ENCODE assay signal across 19 cellular contexts in genomic region chr2:103977681-103978080, GRCh38.
DNase-seq lines count a peak whose midpoint lies in the region; TF ChIP-seq lines count a peak whose summit lies in the region.
"Had no signal": no experiment of that assay in that cellular context is flagged by ENCODE, and none has a peak within 500 bp of the region (broad histone marks: within the 10 kb centered on the region; RNA-seq: fewer than 3 reads in every experiment).

No MANE protein-coding gene starts in this region.

- no peak for TF ChIP-seq CTCF in GM10266 (IDR thresholded peaks at IDR 0.05; ENCODE audit: control insufficient read depth, insufficient read depth, low read depth, missing control alignments)
- no peak for TF ChIP-seq CTCF in prostate gland (IDR thresholded peaks at IDR 0.05)

- H3K4me3 ChIP-seq in prostate gland = no peak overlapping the region
- H3K4me3 ChIP-seq: BLaER1, HAP-1 had no signal

- peak; percentile 1 for DNase-seq in DMS 273 (lab: John Stamatoyannopoulos, UW; ENCODE audit: unreplicated experiment)
- DNase-seq in DMS 273 treated with DMSO at 0.1 percent for 48 hours (lab: John Stamatoyannopoulos, UW) = no peak
- peak; percentile 3 for DNase-seq in NCI-H226
- peak; percentile 43 for DNase-seq in kidney tubule cell (ENCODE audit: low spot score)
- no peak for DNase-seq in GM10266 (ENCODE audit: extremely low spot score)
- DNase-seq in prostate gland (ENCODE audit: low spot score) = no peak
- DNase-seq in SK-N-DZ (ENCODE audit: low spot score) = no peak
- DNase-seq: Caco-2; CD4-positive, CD25-positive, alpha-beta regulatory T cell; CD8-positive, alpha-beta T cell; DMS153; DMS79 treated with DMSO at 0.1 percent for 48 hours; GF-D8; GOT3; HFFc6 had no signal

- no peak for TF ChIP-seq POLR2A in prostate gland (IDR thresholded peaks at IDR 0.05)

- H3K4me1 ChIP-seq in prostate gland (replicated peaks) = no peaks in the 10 kb centered on the region
- H3K4me1 ChIP-seq: BLaER1, Caco-2, HAP-1 had no signal

- H3K36me3 ChIP-seq in prostate gland = no peaks in the 10 kb centered on the region
- H3K36me3 ChIP-seq: BLaER1, HAP-1 had no signal

- intact Hi-C loops in prostate gland (cut with DNase I) = no loop called here

- H3K27ac ChIP-seq in prostate gland = no peak overlapping the region
- H3K27ac ChIP-seq: 22Rv1, BLaER1, C4-2B had no signal

- no peaks in the 10 kb centered on the region for H3K27me3 ChIP-seq in prostate gland (replicated peaks; ENCODE audit: insufficient read depth)
- H3K27me3 ChIP-seq: BLaER1 had no signal

- no peaks in the 10 kb centered on the region for H3K9me3 ChIP-seq in prostate gland
- H3K9me3 ChIP-seq: BLaER1, Caco-2, HAP-1 had no signal

Comparison
In these comparisons a context has a peak if more than half of its experiments do, and no peak if none do; other contexts are left out.
1. DNase-seq: peak in DMS 273 (single experiment), NCI-H226 (single experiment) and kidney tubule cell (single experiment); none in DMS 273 treated with DMSO at 0.1 percent for 48 hours (single experiment), GM10266 (single experiment), prostate gland (single experiment) and SK-N-DZ (single experiment).